ENCODE assay signal across 17 cellular contexts in the genomic region with DNA sequence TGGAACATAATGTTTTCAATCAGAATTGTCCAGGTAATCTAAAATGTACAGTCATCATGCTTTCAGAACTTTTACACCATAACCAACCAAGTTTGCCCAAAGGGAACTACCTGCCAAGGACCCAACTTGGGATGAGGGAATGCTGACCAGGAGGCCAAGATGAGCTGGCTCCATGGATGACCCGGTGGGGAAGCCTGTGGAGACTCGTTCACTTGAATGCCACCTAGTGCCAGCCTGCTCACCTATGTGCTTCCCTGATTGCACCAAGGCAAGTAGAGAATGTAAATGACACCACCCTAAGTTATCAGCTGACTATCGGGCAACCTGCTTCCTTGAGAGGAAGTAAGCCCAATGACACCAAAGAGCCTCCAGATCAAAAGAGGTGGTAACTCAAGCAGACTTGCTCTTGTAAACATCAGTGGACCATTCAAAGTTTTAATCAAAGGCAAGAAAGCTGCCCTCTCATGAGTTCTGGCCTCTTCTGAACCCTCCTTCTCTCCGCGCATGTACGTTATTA.
"Had no signal": no experiment of that assay in that cellular context is flagged by ENCODE, and none has a peak within 500 bp of the region (broad histone marks: within the 10 kb centered on the region; RNA-seq: fewer than 3 reads in every experiment).

No MANE protein-coding gene starts in this region.

- DNase-seq: activated CD4-positive, alpha-beta memory T cell treated with anti-CD3 and anti-CD28 coated beads for 36 hours; aorta; kidney; left ventricle myocardium inferior; nucleus accumbens; SJCRH30; stimulated activated CD4-positive, alpha-beta T cell treated with anti-CD3 and anti-CD28 coated beads, Interleukin-15, amount 100 ng/mL, for 24 hours; stimulated activated CD4-positive, alpha-beta T cell treated with anti-CD3 and anti-CD28 coated beads, Interleukin-4, amount 100 ng/mL, for 1 hour; stimulated activated naive B cell treated with anti-CD40 and anti-IgM and Interleukin-4, amounts not matched to agents 10 μg/mL and 1 μg/mL and 100 μg/mL, for 72 hours; substantia nigra; SW 1271; transverse colon had no signal

- H3K9me3 ChIP-seq: left ventricle myocardium inferior, SJCRH30, transverse colon, vagina had no signal

- H3K4me1 Mint-ChIP-seq: memory B cell had no signal

- H2AFZ ChIP-seq: hepatocyte had no signal

- H3K36me3 Mint-ChIP-seq: activated CD4-positive, alpha-beta memory T cell treated with anti-CD3 and anti-CD28 coated beads for 36 hours; memory B cell; natural killer cell treated with Interleukin-12 subunit alpha and Interleukin-12 subunit beta and Interleukin-15 and Interleukin-18, amount 100 ng/mL, for 72 hours; stimulated activated naive B cell treated with anti-CD40 and anti-IgM and Interleukin-4, amounts not matched to agents 10 μg/mL and 1 μg/mL and 100 μg/mL, for 72 hours had no signal

- H3K4me3 Mint-ChIP-seq: activated CD4-positive, alpha-beta memory T cell treated with anti-CD3 and anti-CD28 coated beads for 36 hours; memory B cell; stimulated activated naive B cell treated with anti-CD40 and anti-IgM and Interleukin-4, amounts not matched to agents 10 μg/mL and 1 μg/mL and 100 μg/mL, for 72 hours; T-helper 2 cell treated with Interferon-gamma antibody and Interleukin-4, amounts not matched to agents 5 μg/mL and 100 μg/mL, for 36 hours had no signal

- H3K9me3 Mint-ChIP-seq: activated CD4-positive, alpha-beta memory T cell treated with anti-CD3 and anti-CD28 coated beads for 36 hours; memory B cell; natural killer cell treated with Interleukin-12 subunit alpha and Interleukin-12 subunit beta and Interleukin-15 and Interleukin-18, amount 100 ng/mL, for 72 hours; stimulated activated naive B cell treated with anti-CD40 and anti-IgM and Interleukin-4, amounts not matched to agents 10 μg/mL and 1 μg/mL and 100 μg/mL, for 72 hours; T-helper 2 cell treated with Interferon-gamma antibody and Interleukin-4, amounts not matched to agents 5 μg/mL and 100 μg/mL, for 36 hours had no signal

- H3K4me2 ChIP-seq: hepatocyte had no signal

- H3K79me2 ChIP-seq: hepatocyte had no signal

- H3K27me3 ChIP-seq: hepatocyte, SJCRH30, transverse colon, vagina had no signal

- H3K27ac Mint-ChIP-seq: memory B cell; stimulated activated naive B cell treated with anti-CD40 and anti-IgM and Interleukin-4, amounts not matched to agents 10 μg/mL and 1 μg/mL and 100 μg/mL, for 72 hours; T-helper 2 cell treated with Interferon-gamma antibody and Interleukin-4, amounts not matched to agents 5 μg/mL and 100 μg/mL, for 36 hours had no signal

- H3K4me3 ChIP-seq: hepatocyte, left ventricle myocardium inferior, SJCRH30, transverse colon, vagina had no signal

- H3K27me3 Mint-ChIP-seq: activated CD4-positive, alpha-beta memory T cell treated with anti-CD3 and anti-CD28 coated beads for 36 hours; stimulated activated naive B cell treated with anti-CD40 and anti-IgM and Interleukin-4, amounts not matched to agents 10 μg/mL and 1 μg/mL and 100 μg/mL, for 72 hours had no signal

- H3K36me3 ChIP-seq: SJCRH30, transverse colon had no signal

- ATAC-seq: natural killer cell treated with Interleukin-12 subunit alpha and Interleukin-12 subunit beta and Interleukin-15 and Interleukin-18, amount 100 ng/mL, for 72 hours; stimulated activated naive B cell treated with anti-CD40 and anti-IgM and Interleukin-4, amounts not matched to agents 10 μg/mL and 1 μg/mL and 100 μg/mL, for 72 hours had no signal

- H3K27ac ChIP-seq: left ventricle myocardium inferior, SJCRH30, vagina had no signal
